ENCODE assay signal across 1 cellular context in the genomic region with DNA sequence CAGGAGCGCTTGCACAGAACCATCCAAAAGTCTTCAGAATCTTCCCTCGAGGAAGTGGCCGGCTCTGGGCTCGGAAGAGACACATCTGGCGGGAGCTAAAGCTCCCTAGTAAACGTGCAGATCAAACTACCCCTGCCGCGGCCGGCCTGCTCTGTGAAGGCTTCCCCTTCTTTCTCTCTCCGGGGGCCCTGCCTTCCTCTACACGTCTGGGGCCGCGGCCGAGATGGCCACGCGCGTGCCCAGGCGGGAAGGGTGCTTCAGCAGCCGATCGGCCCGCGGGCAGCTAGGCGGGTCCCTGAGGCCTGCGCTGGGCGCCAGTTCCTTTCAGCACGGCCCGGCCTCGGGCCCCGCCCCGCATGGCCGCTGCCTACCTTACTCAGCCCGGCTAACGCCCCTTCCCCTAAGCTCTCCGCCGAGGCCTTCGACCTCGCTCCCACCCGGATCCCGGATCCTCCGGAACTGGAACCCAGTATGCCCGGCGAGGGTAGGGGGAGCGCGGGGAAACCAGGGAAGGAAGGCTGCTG.
TF ChIP-seq lines count a peak whose summit lies in the region.

No MANE protein-coding gene starts in this region.

TF ChIP-seq in HepG2, 621 proteins besides CTCF, POLR2A, EP300 and RAD21 (continued from another document and continues in another):
- TF ChIP-seq, protein P1, sequence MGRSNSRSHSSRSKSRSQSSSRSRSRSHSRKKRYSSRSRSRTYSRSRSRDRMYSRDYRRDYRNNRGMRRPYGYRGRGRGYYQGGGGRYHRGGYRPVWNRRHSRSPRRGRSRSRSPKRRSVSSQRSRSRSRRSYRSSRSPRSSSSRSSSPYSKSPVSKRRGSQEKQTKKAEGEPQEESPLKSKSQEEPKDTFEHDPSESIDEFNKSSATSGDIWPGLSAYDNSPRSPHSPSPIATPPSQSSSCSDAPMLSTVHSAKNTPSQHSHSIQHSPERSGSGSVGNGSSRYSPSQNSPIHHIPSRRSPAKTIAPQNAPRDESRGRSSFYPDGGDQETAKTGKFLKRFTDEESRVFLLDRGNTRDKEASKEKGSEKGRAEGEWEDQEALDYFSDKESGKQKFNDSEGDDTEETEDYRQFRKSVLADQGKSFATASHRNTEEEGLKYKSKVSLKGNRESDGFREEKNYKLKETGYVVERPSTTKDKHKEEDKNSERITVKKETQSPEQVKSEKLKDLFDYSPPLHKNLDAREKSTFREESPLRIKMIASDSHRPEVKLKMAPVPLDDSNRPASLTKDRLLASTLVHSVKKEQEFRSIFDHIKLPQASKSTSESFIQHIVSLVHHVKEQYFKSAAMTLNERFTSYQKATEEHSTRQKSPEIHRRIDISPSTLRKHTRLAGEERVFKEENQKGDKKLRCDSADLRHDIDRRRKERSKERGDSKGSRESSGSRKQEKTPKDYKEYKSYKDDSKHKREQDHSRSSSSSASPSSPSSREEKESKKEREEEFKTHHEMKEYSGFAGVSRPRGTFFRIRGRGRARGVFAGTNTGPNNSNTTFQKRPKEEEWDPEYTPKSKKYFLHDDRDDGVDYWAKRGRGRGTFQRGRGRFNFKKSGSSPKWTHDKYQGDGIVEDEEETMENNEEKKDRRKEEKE (IDR thresholded peaks at IDR 0.05), result no peak
- no peak for TF ChIP-seq ZNF30 (CRISPR knock-in tag; IDR thresholded peaks at IDR 0.05)
- TF ChIP-seq, protein P2, sequence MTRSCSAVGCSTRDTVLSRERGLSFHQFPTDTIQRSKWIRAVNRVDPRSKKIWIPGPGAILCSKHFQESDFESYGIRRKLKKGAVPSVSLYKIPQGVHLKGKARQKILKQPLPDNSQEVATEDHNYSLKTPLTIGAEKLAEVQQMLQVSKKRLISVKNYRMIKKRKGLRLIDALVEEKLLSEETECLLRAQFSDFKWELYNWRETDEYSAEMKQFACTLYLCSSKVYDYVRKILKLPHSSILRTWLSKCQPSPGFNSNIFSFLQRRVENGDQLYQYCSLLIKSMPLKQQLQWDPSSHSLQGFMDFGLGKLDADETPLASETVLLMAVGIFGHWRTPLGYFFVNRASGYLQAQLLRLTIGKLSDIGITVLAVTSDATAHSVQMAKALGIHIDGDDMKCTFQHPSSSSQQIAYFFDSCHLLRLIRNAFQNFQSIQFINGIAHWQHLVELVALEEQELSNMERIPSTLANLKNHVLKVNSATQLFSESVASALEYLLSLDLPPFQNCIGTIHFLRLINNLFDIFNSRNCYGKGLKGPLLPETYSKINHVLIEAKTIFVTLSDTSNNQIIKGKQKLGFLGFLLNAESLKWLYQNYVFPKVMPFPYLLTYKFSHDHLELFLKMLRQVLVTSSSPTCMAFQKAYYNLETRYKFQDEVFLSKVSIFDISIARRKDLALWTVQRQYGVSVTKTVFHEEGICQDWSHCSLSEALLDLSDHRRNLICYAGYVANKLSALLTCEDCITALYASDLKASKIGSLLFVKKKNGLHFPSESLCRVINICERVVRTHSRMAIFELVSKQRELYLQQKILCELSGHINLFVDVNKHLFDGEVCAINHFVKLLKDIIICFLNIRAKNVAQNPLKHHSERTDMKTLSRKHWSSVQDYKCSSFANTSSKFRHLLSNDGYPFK (CRISPR knock-in tag; IDR thresholded peaks at IDR 0.05; ENCODE audit: borderline replicate concordance), result no peak
- no peak for TF ChIP-seq SP2 (CRISPR knock-in tag; IDR thresholded peaks at IDR 0.05)
- TF ChIP-seq ZNF713 (CRISPR knock-in tag; IDR thresholded peaks at IDR 0.05), result no peak
- TF ChIP-seq ZNF264 (CRISPR knock-in tag; IDR thresholded peaks at IDR 0.05), result no peak
- TF ChIP-seq ZNF777 (CRISPR knock-in tag; IDR thresholded peaks at IDR 0.05), result no peak
- peak; percentile 11; the same call in 1 of the 2 replicates for TF ChIP-seq FOSL2 (CRISPR knock-in tag; IDR thresholded peaks at IDR 0.05)
- no peak for TF ChIP-seq U2AF2 (IDR thresholded peaks at IDR 0.05; ENCODE audit: low read depth, low read length)
- no peak for TF ChIP-seq JUN (CRISPR knock-in tag; IDR thresholded peaks at IDR 0.05)
- no peak for TF ChIP-seq SYNCRIP (IDR thresholded peaks at IDR 0.05; ENCODE audit: insufficient read depth, low read depth, low read length)
- TF ChIP-seq HNF4A (CRISPR knock-in tag; IDR thresholded peaks at IDR 0.05), result no peak
- TF ChIP-seq NFRKB (IDR thresholded peaks at IDR 0.05), result no peak
- peak; percentile 65; the same call in 1 of the 2 replicates for TF ChIP-seq NAIF1 (CRISPR knock-in tag; IDR thresholded peaks at IDR 0.05; ENCODE audit: borderline replicate concordance)
- peak; percentile 66 for TF ChIP-seq AGO2 (optimal IDR thresholded peaks at IDR 0.05; ENCODE audit: low read depth, low read length)
- TF ChIP-seq ASH2L (IDR thresholded peaks at IDR 0.05; ENCODE audit: insufficient read length, low read depth, low read length), result no peak
- TF ChIP-seq NR2C2 (CRISPR knock-in tag; IDR thresholded peaks at IDR 0.05; ENCODE audit: borderline replicate concordance), result no peak
- no peak; a peak in 1 of 4 replicates for TF ChIP-seq KLF16 (CRISPR knock-in tag; IDR thresholded peaks at IDR 0.05)
- TF ChIP-seq TFAP4 (IDR thresholded peaks at IDR 0.05; ENCODE audit: borderline replicate concordance, low read depth), result no peak
- TF ChIP-seq MED13 (CRISPR knock-in tag; IDR thresholded peaks at IDR 0.05), result no peak
- peak; percentile 44; the same call in 1 of the 2 replicates for TF ChIP-seq ZNF547 (CRISPR knock-in tag; IDR thresholded peaks at IDR 0.05)
- TF ChIP-seq ZC3H13 (CRISPR knock-in tag; IDR thresholded peaks at IDR 0.05), result no peak; the same call in 1 of the 2 replicates
- no peak for TF ChIP-seq PCBP2 (optimal IDR thresholded peaks at IDR 0.05; ENCODE audit: low read depth, low read length, poor library complexity, severe bottlenecking)
- TF ChIP-seq, protein P3, sequence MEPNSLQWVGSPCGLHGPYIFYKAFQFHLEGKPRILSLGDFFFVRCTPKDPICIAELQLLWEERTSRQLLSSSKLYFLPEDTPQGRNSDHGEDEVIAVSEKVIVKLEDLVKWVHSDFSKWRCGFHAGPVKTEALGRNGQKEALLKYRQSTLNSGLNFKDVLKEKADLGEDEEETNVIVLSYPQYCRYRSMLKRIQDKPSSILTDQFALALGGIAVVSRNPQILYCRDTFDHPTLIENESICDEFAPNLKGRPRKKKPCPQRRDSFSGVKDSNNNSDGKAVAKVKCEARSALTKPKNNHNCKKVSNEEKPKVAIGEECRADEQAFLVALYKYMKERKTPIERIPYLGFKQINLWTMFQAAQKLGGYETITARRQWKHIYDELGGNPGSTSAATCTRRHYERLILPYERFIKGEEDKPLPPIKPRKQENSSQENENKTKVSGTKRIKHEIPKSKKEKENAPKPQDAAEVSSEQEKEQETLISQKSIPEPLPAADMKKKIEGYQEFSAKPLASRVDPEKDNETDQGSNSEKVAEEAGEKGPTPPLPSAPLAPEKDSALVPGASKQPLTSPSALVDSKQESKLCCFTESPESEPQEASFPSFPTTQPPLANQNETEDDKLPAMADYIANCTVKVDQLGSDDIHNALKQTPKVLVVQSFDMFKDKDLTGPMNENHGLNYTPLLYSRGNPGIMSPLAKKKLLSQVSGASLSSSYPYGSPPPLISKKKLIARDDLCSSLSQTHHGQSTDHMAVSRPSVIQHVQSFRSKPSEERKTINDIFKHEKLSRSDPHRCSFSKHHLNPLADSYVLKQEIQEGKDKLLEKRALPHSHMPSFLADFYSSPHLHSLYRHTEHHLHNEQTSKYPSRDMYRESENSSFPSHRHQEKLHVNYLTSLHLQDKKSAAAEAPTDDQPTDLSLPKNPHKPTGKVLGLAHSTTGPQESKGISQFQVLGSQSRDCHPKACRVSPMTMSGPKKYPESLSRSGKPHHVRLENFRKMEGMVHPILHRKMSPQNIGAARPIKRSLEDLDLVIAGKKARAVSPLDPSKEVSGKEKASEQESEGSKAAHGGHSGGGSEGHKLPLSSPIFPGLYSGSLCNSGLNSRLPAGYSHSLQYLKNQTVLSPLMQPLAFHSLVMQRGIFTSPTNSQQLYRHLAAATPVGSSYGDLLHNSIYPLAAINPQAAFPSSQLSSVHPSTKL (CRISPR knock-in tag; IDR thresholded peaks at IDR 0.05), result no peak
- no peak for TF ChIP-seq ZNF7 (CRISPR knock-in tag; IDR thresholded peaks at IDR 0.05)
- no peak for TF ChIP-seq KMT2B (CRISPR knock-in tag; IDR thresholded peaks at IDR 0.05)
- no peak; the same call in 1 of the 2 replicates for TF ChIP-seq ZNF709 (CRISPR knock-in tag; IDR thresholded peaks at IDR 0.05)
- TF ChIP-seq YEATS2 (CRISPR knock-in tag; IDR thresholded peaks at IDR 0.05; ENCODE audit: borderline replicate concordance), result no peak
- TF ChIP-seq KLF9 (CRISPR knock-in tag; IDR thresholded peaks at IDR 0.05; ENCODE audit: low read depth), result no peak
- TF ChIP-seq ZNF781 (CRISPR knock-in tag; IDR thresholded peaks at IDR 0.05; ENCODE audit: borderline replicate concordance, not compliant biosample characterization), result no peak
- no peak; the same call in 1 of the 2 replicates for TF ChIP-seq ZNF619 (CRISPR knock-in tag; IDR thresholded peaks at IDR 0.05)
- no peak for TF ChIP-seq PPARG (CRISPR knock-in tag; conservative IDR thresholded peaks at IDR 0.05)
- TF ChIP-seq ZBTB49 (CRISPR knock-in tag; IDR thresholded peaks at IDR 0.05; ENCODE audit: borderline replicate concordance), result no peak
- TF ChIP-seq ZNF282 (IDR thresholded peaks at IDR 0.05; ENCODE audit: partially characterized antibody), result no peak
- 0 out of 2 replicates have a peak, but pooled peaks have one; percentile 11 for TF ChIP-seq REL (CRISPR knock-in tag; conservative IDR thresholded peaks at IDR 0.05)
- TF ChIP-seq, protein P4, sequence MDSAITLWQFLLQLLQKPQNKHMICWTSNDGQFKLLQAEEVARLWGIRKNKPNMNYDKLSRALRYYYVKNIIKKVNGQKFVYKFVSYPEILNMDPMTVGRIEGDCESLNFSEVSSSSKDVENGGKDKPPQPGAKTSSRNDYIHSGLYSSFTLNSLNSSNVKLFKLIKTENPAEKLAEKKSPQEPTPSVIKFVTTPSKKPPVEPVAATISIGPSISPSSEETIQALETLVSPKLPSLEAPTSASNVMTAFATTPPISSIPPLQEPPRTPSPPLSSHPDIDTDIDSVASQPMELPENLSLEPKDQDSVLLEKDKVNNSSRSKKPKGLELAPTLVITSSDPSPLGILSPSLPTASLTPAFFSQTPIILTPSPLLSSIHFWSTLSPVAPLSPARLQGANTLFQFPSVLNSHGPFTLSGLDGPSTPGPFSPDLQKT (CRISPR knock-in tag; IDR thresholded peaks at IDR 0.05; ENCODE audit: borderline replicate concordance), result no peak
- TF ChIP-seq, protein P5, sequence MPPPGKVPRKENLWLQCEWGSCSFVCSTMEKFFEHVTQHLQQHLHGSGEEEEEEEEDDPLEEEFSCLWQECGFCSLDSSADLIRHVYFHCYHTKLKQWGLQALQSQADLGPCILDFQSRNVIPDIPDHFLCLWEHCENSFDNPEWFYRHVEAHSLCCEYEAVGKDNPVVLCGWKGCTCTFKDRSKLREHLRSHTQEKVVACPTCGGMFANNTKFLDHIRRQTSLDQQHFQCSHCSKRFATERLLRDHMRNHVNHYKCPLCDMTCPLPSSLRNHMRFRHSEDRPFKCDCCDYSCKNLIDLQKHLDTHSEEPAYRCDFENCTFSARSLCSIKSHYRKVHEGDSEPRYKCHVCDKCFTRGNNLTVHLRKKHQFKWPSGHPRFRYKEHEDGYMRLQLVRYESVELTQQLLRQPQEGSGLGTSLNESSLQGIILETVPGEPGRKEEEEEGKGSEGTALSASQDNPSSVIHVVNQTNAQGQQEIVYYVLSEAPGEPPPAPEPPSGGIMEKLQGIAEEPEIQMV (CRISPR knock-in tag; IDR thresholded peaks at IDR 0.05; ENCODE audit: low read depth), result no peak
- TF ChIP-seq ZNF274 (CRISPR knock-in tag; IDR thresholded peaks at IDR 0.05), result no peak; the same call in 1 of the 2 replicates
- TF ChIP-seq GFI1 (CRISPR knock-in tag; IDR thresholded peaks at IDR 0.05; ENCODE audit: borderline replicate concordance), result no peak
- TF ChIP-seq ZNF3 (CRISPR knock-in tag; IDR thresholded peaks at IDR 0.05), result no peak
- TF ChIP-seq MEIS2 (CRISPR knock-in tag; IDR thresholded peaks at IDR 0.05), result no peak
- TF ChIP-seq ZNF639 (CRISPR knock-in tag; conservative IDR thresholded peaks at IDR 0.05), result no peak
- no peak for TF ChIP-seq PAWR (CRISPR knock-in tag; IDR thresholded peaks at IDR 0.05; ENCODE audit: borderline replicate concordance)
- TF ChIP-seq, protein P6, sequence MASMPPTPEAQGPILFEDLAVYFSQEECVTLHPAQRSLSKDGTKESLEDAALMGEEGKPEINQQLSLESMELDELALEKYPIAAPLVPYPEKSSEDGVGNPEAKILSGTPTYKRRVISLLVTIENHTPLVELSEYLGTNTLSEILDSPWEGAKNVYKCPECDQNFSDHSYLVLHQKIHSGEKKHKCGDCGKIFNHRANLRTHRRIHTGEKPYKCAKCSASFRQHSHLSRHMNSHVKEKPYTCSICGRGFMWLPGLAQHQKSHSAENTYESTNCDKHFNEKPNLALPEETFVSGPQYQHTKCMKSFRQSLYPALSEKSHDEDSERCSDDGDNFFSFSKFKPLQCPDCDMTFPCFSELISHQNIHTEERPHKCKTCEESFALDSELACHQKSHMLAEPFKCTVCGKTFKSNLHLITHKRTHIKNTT (CRISPR knock-in tag; IDR thresholded peaks at IDR 0.05), result no peak
- no peak for TF ChIP-seq ZFY (CRISPR knock-in tag; IDR thresholded peaks at IDR 0.05)
- TF ChIP-seq ZSCAN30 (CRISPR knock-in tag; IDR thresholded peaks at IDR 0.05), result 0 out of 2 replicates have a peak, but pooled peaks have one; percentile 21
